1 cellular context compared by ENCODE assay signal in the genomic region with DNA sequence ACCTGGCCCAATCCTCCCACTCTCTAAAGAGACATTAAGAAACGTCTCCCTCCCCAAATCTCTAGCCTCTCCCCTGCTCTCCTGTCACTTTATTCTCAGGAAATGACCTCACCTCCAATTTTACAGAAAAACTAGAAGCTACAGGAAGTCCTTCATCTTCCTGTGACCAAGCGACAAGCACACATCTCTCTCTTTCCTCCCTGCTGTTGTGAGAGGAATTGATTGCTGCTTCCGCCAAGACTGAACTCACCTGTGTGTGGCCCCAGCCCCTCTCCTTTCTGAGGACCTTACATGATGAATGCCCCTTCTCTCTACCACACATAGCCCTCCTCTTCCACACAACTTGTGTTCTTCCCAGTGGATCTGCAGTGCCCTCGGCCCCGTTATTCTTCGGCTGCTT.
TF ChIP-seq lines count a peak whose summit lies in the region.

No MANE protein-coding gene starts in this region.

TF ChIP-seq in K562, 482 proteins besides CTCF, POLR2A, EP300 and RAD21:
- TF ChIP-seq GABPA (tag; conservative IDR thresholded peaks at IDR 0.05; ENCODE audit: low read depth) = peak; percentile 42
- TF ChIP-seq, protein P1, sequence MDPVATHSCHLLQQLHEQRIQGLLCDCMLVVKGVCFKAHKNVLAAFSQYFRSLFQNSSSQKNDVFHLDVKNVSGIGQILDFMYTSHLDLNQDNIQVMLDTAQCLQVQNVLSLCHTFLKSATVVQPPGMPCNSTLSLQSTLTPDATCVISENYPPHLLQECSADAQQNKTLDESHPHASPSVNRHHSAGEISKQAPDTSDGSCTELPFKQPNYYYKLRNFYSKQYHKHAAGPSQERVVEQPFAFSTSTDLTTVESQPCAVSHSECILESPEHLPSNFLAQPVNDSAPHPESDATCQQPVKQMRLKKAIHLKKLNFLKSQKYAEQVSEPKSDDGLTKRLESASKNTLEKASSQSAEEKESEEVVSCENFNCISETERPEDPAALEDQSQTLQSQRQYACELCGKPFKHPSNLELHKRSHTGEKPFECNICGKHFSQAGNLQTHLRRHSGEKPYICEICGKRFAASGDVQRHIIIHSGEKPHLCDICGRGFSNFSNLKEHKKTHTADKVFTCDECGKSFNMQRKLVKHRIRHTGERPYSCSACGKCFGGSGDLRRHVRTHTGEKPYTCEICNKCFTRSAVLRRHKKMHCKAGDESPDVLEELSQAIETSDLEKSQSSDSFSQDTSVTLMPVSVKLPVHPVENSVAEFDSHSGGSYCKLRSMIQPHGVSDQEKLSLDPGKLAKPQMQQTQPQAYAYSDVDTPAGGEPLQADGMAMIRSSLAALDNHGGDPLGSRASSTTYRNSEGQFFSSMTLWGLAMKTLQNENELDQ (CRISPR knock-in tag; IDR thresholded peaks at IDR 0.05; ENCODE audit: borderline replicate concordance) = no peak
- TF ChIP-seq ETV1 (tag; conservative IDR thresholded peaks at IDR 0.05; ENCODE audit: low read depth) = 0 out of 2 replicates have a peak, but pooled peaks have one; percentile 21
